Comparison of ENCODE assay signal across 27 cellular contexts in genomic region chr10:1120146-1120695, GRCh38.
DNase-seq lines count a peak whose midpoint lies in the region; ATAC-seq and TF ChIP-seq lines count a peak whose summit lies in the region.
"Had no signal": no experiment of that assay in that cellular context is flagged by ENCODE, and none has a peak within 500 bp of the region (broad histone marks: within the 10 kb centered on the region; RNA-seq: fewer than 3 reads in every experiment).

No MANE protein-coding gene starts in this region.

- H3K9ac ChIP-seq in endodermal cell (ENCODE audit: extremely low read depth, low read length, poor library complexity, severe bottlenecking) = no peak overlapping the region

- no peak for ATAC-seq in right cardiac atrium
- ATAC-seq: effector memory CD8-positive, alpha-beta T cell; gastroesophageal sphincter; lower lobe of right lung; sciatic nerve had no signal

- H3K4me1 Mint-ChIP-seq in endodermal cell (peaks cover 8% of the 10 kb centered on the region), osteocyte (ENCODE audit: unreplicated experiment) (no peaks in the 10 kb centered on the region)
- H3K4me1 Mint-ChIP-seq in activated CD4-positive, alpha-beta T cell treated with anti-CD3 and anti-CD28 coated beads, Interleukin-2, amount 10 ng/mL, durations not matched to agents 24 days and 14 days = peaks cover 32% of the 10 kb centered on the region

- no peak overlapping the region for H3K4me3 Mint-ChIP-seq in endodermal cell
- no peak overlapping the region for H3K4me3 Mint-ChIP-seq in osteocyte (ENCODE audit: unreplicated experiment)
- no peak overlapping the region for H3K4me3 Mint-ChIP-seq in activated CD4-positive, alpha-beta T cell treated with anti-CD3 and anti-CD28 coated beads, Interleukin-2, amount 10 ng/mL, durations not matched to agents 24 days and 14 days
- H3K4me3 Mint-ChIP-seq: effector memory CD8-positive, alpha-beta T cell had no signal

- H3K36me3 Mint-ChIP-seq in endodermal cell (ENCODE audit: low read depth) = peaks cover 58% of the 10 kb centered on the region
- H3K36me3 Mint-ChIP-seq in osteocyte (ENCODE audit: unreplicated experiment) = peaks cover 44% of the 10 kb centered on the region
- H3K36me3 Mint-ChIP-seq in activated CD4-positive, alpha-beta T cell treated with anti-CD3 and anti-CD28 coated beads, Interleukin-2, amount 10 ng/mL, durations not matched to agents 24 days and 14 days (ENCODE audit: low read depth) = peaks cover 77% of the 10 kb centered on the region

- H3K4me1 ChIP-seq in right atrium auricular region = peaks cover 0 to 4% of the 10 kb centered on the region in 2 donors
- peaks cover 3% of the 10 kb centered on the region for H3K4me1 ChIP-seq in right cardiac atrium (ENCODE audit: control insufficient read depth, insufficient read depth, low read length)
- H3K4me1 ChIP-seq in endodermal cell (ENCODE audit: control insufficient read depth, insufficient read depth, low read length) = no peaks in the 10 kb centered on the region
- H3K4me1 ChIP-seq: esophagus muscularis mucosa, gastroesophageal sphincter, lower lobe of right lung had no signal

- no peaks in the 10 kb centered on the region for H3K9me3 Mint-ChIP-seq in endodermal cell
- H3K9me3 Mint-ChIP-seq in osteocyte (ENCODE audit: unreplicated experiment) = no peaks in the 10 kb centered on the region
- H3K9me3 Mint-ChIP-seq in activated CD4-positive, alpha-beta T cell treated with anti-CD3 and anti-CD28 coated beads, Interleukin-2, amount 10 ng/mL, durations not matched to agents 24 days and 14 days = no peaks in the 10 kb centered on the region
- H3K9me3 Mint-ChIP-seq: effector memory CD8-positive, alpha-beta T cell had no signal

- H3K27ac ChIP-seq in right atrium auricular region (no peak overlapping the region), right cardiac atrium (ENCODE audit: low read length) (no peak overlapping the region), endodermal cell (ENCODE audit: low read depth, low read length) (peak overlapping the region; percentile 92), RWPE1 (no peak overlapping the region)
- H3K27ac ChIP-seq: C4-2B, esophagus muscularis mucosa, gastroesophageal sphincter, lower lobe of right lung had no signal

- H3K4me3 ChIP-seq in right atrium auricular region (no peak overlapping the region), right cardiac atrium (ENCODE audit: low read length) (no peak overlapping the region), endodermal cell (ENCODE audit: low read length) (no peak overlapping the region)
- H3K4me3 ChIP-seq: esophagus muscularis mucosa, gastroesophageal sphincter, lower lobe of right lung had no signal

- no peak overlapping the region for H3K27ac Mint-ChIP-seq in endodermal cell
- H3K27ac Mint-ChIP-seq in osteocyte (ENCODE audit: unreplicated experiment) = no peak overlapping the region
- H3K27ac Mint-ChIP-seq in activated CD4-positive, alpha-beta T cell treated with anti-CD3 and anti-CD28 coated beads, Interleukin-2, amount 10 ng/mL, durations not matched to agents 24 days and 14 days = no peak overlapping the region

- CTCF ChIA-PET in RWPE1 (lab: Yijun Ruan, JAX) = no interaction called here

- 88% methylated on average over 15 of the region's 15 CpGs for WGBS in right cardiac atrium
- 90 to 92% methylated on average over 8 to 15 of the region's 15 CpGs for WGBS in endodermal cell (ENCODE audit: insufficient coverage in 1 of 2, insufficient read length in 1 of 2), 2 experiments

- intact Hi-C loops in right cardiac atrium (cut with DNase I) = no loop called here
- intact Hi-C loops in activated CD4-positive, alpha-beta T cell treated with anti-CD3 and anti-CD28 coated beads, Interleukin-2, amount 10 ng/mL, durations not matched to agents 24 days and 14 days (cut with micrococcal nuclease) = no loop called here

- no peaks in the 10 kb centered on the region for H3K27me3 ChIP-seq in right atrium auricular region
- no peaks in the 10 kb centered on the region for H3K27me3 ChIP-seq in right cardiac atrium (ENCODE audit: control insufficient read depth, insufficient read depth)
- H3K27me3 ChIP-seq in endodermal cell (ENCODE audit: control insufficient read depth, insufficient read depth, low read length, poor library complexity, severe bottlenecking) = no peaks in the 10 kb centered on the region
- H3K27me3 ChIP-seq: esophagus muscularis mucosa, gastroesophageal sphincter had no signal

- POLR2A ChIA-PET in RWPE1 (lab: Yijun Ruan, JAX; ENCODE audit: low non-redundant PET) = no interaction called here

- H3K9me3 ChIP-seq in right atrium auricular region (no peaks in the 10 kb centered on the region), right cardiac atrium (ENCODE audit: control insufficient read depth, low read length) (no peaks in the 10 kb centered on the region), endodermal cell (ENCODE audit: control insufficient read depth, low read length) (no peaks in the 10 kb centered on the region)
- H3K9me3 ChIP-seq: esophagus muscularis mucosa, gastroesophageal sphincter, lower lobe of right lung had no signal

- H3K36me3 ChIP-seq in right atrium auricular region = peaks cover 67% of the 10 kb centered on the region
- peaks cover 41% of the 10 kb centered on the region for H3K36me3 ChIP-seq in endodermal cell (ENCODE audit: control insufficient read depth, insufficient read depth, low read length)

- peak; percentile 13 for DNase-seq in right atrium auricular region (ENCODE audit: low spot score)
- DNase-seq in right cardiac atrium = no peak
- no peak for DNase-seq in endodermal cell
- peak; percentile 36 for DNase-seq in osteocyte (ENCODE audit: extremely low spot score, unreplicated experiment)
- no peak for DNase-seq in RWPE1 (ENCODE audit: low spot score)
- no peak for DNase-seq in SHP77 treated with DMSO at 0.1 percent for 48 hours (lab: John Stamatoyannopoulos, UW)
- DNase-seq in activated CD4-positive, alpha-beta T cell treated with anti-CD3 and anti-CD28 coated beads, Interleukin-2, amount 10 ng/mL, durations not matched to agents 24 days and 14 days = no peak
- no peak for DNase-seq in SIG-M5 (lab: John Stamatoyannopoulos, UW)
- DNase-seq: ACHN; activated CD4-positive, alpha-beta T cell treated with anti-CD3 and anti-CD28 coated beads for 4 hours; activated naive CD4-positive, alpha-beta T cell; aorta; cerebellar nuclear complex; effector memory CD8-positive, alpha-beta T cell; GOT3; Karpas-422; lower lobe of right lung; NCI-H1092; NCI-H2029; NCI-H345; OCI-M1; Right ventricle myocardium superior; T-helper 1 cell had no signal

- TF ChIP-seq CTCF in right atrium auricular region (IDR thresholded peaks at IDR 0.05) (no peak), endodermal cell (conservative IDR thresholded peaks at IDR 0.05) (no peak), osteocyte (IDR thresholded peaks at IDR 0.05) (no peak), RWPE1 (conservative IDR thresholded peaks at IDR 0.05; ENCODE audit: low read depth) (no peak)

- H3K27me3 Mint-ChIP-seq in endodermal cell (ENCODE audit: insufficient read depth) (no peaks in the 10 kb centered on the region), osteocyte (ENCODE audit: unreplicated experiment) (no peaks in the 10 kb centered on the region)
- no peaks in the 10 kb centered on the region for H3K27me3 Mint-ChIP-seq in activated CD4-positive, alpha-beta T cell treated with anti-CD3 and anti-CD28 coated beads, Interleukin-2, amount 10 ng/mL, durations not matched to agents 24 days and 14 days
- H3K27me3 Mint-ChIP-seq: effector memory CD8-positive, alpha-beta T cell had no signal

Comparison
In these comparisons a context has a peak if more than half of its experiments do, and no peak if none do; other contexts are left out.
1. DNase-seq: peak in right atrium auricular region (single experiment) and osteocyte (single experiment); none in right cardiac atrium (0 of 3), endodermal cell (single experiment), RWPE1 (single experiment), SHP77 treated with DMSO at 0.1 percent for 48 hours (single experiment), activated CD4-positive, alpha-beta T cell treated with anti-CD3 and anti-CD28 coated beads, Interleukin-2, amount 10 ng/mL, durations not matched to agents 24 days and 14 days (single experiment) and SIG-M5 (single experiment).